Comparison of ENCODE assay signal across 2 cellular contexts in the genomic region with DNA sequence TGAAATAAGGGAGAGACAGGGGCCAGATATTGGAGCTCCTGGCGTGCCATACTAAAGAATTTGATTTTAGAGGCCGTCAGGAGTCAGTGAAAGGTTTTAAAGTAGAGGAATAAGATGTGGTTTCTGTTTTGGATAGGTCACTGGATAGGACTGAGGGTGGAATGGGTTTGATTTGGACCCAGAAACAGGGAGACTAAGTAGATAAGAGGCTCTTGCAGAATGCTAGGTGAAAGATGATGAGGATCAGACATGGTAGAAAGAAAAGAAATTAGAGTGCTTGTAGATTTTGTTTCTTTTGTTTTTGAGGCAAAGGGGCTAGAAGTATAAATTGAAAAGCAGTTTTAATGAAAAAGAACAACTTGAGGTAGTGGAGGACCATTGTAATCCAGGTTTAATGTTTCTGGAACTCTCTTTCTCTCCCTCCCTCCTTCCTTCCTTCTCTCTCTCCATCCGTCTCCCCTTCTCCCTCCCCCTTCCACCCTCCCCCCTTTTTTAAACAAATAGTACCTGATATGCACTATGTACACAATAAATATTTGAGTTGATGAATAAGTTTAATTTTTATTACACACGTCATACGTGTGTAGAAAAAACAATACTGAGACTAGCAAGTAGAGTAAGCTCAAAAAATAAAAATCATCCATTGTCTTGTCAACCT.
TF ChIP-seq lines count a peak whose summit lies in the region.

No MANE protein-coding gene starts in this region.

TF ChIP-seq in endothelial cell of umbilical vein, 7 proteins besides CTCF, POLR2A, EP300 and RAD21:
- no peak for TF ChIP-seq EZH2 (IDR thresholded peaks at IDR 0.05; ENCODE audit: borderline replicate concordance, low read depth, low read length, severe bottlenecking)
- TF ChIP-seq MYC (IDR thresholded peaks at IDR 0.05; ENCODE audit: low read depth, low read length) = no peak
- TF ChIP-seq JUN (IDR thresholded peaks at IDR 0.05; ENCODE audit: borderline replicate concordance, insufficient read depth, insufficient read length, low read depth) = no peak
- no peak for TF ChIP-seq POLR2AphosphoS5 (IDR thresholded peaks at IDR 0.05; ENCODE audit: insufficient read depth, low read depth, low read length)
- TF ChIP-seq, protein P1, sequence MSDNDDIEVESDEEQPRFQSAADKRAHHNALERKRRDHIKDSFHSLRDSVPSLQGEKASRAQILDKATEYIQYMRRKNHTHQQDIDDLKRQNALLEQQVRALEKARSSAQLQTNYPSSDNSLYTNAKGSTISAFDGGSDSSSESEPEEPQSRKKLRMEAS (IDR thresholded peaks at IDR 0.05; ENCODE audit: insufficient read depth, insufficient read length) = no peak
- TF ChIP-seq FOS (IDR thresholded peaks at IDR 0.05; ENCODE audit: borderline replicate concordance, insufficient read depth, low read length) = no peak
- TF ChIP-seq GATA2 (IDR thresholded peaks at IDR 0.05; ENCODE audit: insufficient read depth, insufficient read length, low read depth, low read length) = no peak

TF ChIP-seq in HEK293T, 16 proteins besides CTCF, POLR2A, EP300 and RAD21:
- TF ChIP-seq FOXM1 (IDR thresholded peaks at IDR 0.05; ENCODE audit: borderline replicate concordance) = no peak
